Comparison of ENCODE assay signal across 8 cellular contexts in genomic region chr15:80242132-80242769, GRCh38. TPM values are rescaled to one million over a fixed set of nuclear protein-coding genes. Genes with fewer than 3 reads are reported as not detected.
DNase-seq lines count a peak whose midpoint lies in the region; ATAC-seq and TF ChIP-seq lines count a peak whose summit lies in the region.

No MANE protein-coding gene starts in this region.

- H3K36me3 Mint-ChIP-seq in mesothelial cell of epicardium: no peaks in the 10 kb centered on the region

- no peak overlapping the region for H3K4me3 Mint-ChIP-seq in mesothelial cell of epicardium

- H3K36me3 ChIP-seq in brain microvascular endothelial cell (replicated peaks): no peaks in the 10 kb centered on the region

- in situ Hi-C loops in brain microvascular endothelial cell (cut with HindIII; ENCODE audit: low pct_ligation_motif_present, low sequenced_read_pairs): no loop called here

- no peak overlapping the region for H3K27ac Mint-ChIP-seq in mesothelial cell of epicardium

- ATAC-seq in HG02852 (IDR thresholded peaks at IDR 0.05; ENCODE audit: unreplicated experiment) (no peak), GM18520 (IDR thresholded peaks at IDR 0.05; ENCODE audit: unreplicated experiment) (no peak)

- H3K27ac ChIP-seq in brain microvascular endothelial cell: no peak overlapping the region

- peak; percentile 33 to 35 for DNase-seq in activated T-cell treated with anti-CD3 and anti-CD28 coated beads, Interleukin-2, amount 50 U/mL, for 48 hours
- DNase-seq in activated T-cell treated with anti-CD3 and anti-CD28 coated beads, Interleukin-2, amount 50 U/mL, for 1 hour: no peak
- peak; percentile 6 for DNase-seq in NCI-H146 treated with DMSO at 0.1 percent for 48 hours (lab: John Stamatoyannopoulos, UW; ENCODE audit: unreplicated experiment)
- no peak for DNase-seq in brain microvascular endothelial cell
- DNase-seq in mesothelial cell of epicardium (ENCODE audit: low spot score in 2 of 2, unreplicated experiment in 2 of 2): no peak
- DNase-seq in GDM1 (lab: John Stamatoyannopoulos, UW): no peak

- peaks cover 51% of the 10 kb centered on the region for H3K27me3 Mint-ChIP-seq in mesothelial cell of epicardium (ENCODE audit: low read depth)

- peak; percentile 78 for TF ChIP-seq CTCF in brain microvascular endothelial cell (IDR thresholded peaks at IDR 0.05; ENCODE audit: low read depth, low read length, missing control alignments)
- TF ChIP-seq CTCF in mesothelial cell of epicardium (IDR thresholded peaks at IDR 0.05; ENCODE audit: unreplicated experiment): peak; percentile 30

- no peaks in the 10 kb centered on the region for H3K27me3 ChIP-seq in brain microvascular endothelial cell (replicated peaks)

- H3K9me3 Mint-ChIP-seq in mesothelial cell of epicardium: no peaks in the 10 kb centered on the region

- no peak overlapping the region for H3K4me3 ChIP-seq in brain microvascular endothelial cell (ENCODE audit: low read depth, low read length)

- no peaks in the 10 kb centered on the region for H3K4me1 Mint-ChIP-seq in mesothelial cell of epicardium

RNA-seq across cellular contexts. Expression of gene CTXND1, which starts 9.8 kb away (rescaled TPM):
- not detected in 3 replicates for total RNA-seq in mesothelial cell of epicardium

Comparison
In these comparisons a context has a peak if more than half of its experiments do, and no peak if none do; other contexts are left out.
1. DNase-seq: peak in activated T-cell treated with anti-CD3 and anti-CD28 coated beads, Interleukin-2, amount 50 U/mL, for 48 hours (2 of 2) and NCI-H146 treated with DMSO at 0.1 percent for 48 hours (single experiment); none in activated T-cell treated with anti-CD3 and anti-CD28 coated beads, Interleukin-2, amount 50 U/mL, for 1 hour (single experiment), brain microvascular endothelial cell (single experiment), mesothelial cell of epicardium (0 of 2) and GDM1 (single experiment).